1 cellular context compared by ENCODE assay signal in genomic region chr6:126076992-126077664, GRCh38.
TF ChIP-seq lines count a peak whose summit lies in the region.

No MANE protein-coding gene starts in this region.

TF ChIP-seq in HepG2, 621 proteins besides CTCF, POLR2A, EP300 and RAD21 (continued from another document and continues in another):
- TF ChIP-seq HMGA1 (CRISPR knock-in tag; conservative IDR thresholded peaks at IDR 0.05) (no peak), CSRNP1 (CRISPR knock-in tag; IDR thresholded peaks at IDR 0.05) (no peak), RFX5 (IDR thresholded peaks at IDR 0.05; ENCODE audit: low read depth, low read length) (no peak), ARNT2 (CRISPR knock-in tag; IDR thresholded peaks at IDR 0.05; ENCODE audit: low read depth) (no peak), ZNF451 (CRISPR knock-in tag; IDR thresholded peaks at IDR 0.05) (no peak), MED13 (CRISPR knock-in tag; IDR thresholded peaks at IDR 0.05) (no peak), NFKB2 (CRISPR knock-in tag; IDR thresholded peaks at IDR 0.05; ENCODE audit: borderline replicate concordance) (no peak), ZNF562 (CRISPR knock-in tag; IDR thresholded peaks at IDR 0.05; ENCODE audit: borderline replicate concordance) (no peak), AFF4 (CRISPR knock-in tag; IDR thresholded peaks at IDR 0.05) (no peak), CENPBD1 (CRISPR knock-in tag; IDR thresholded peaks at IDR 0.05; ENCODE audit: borderline replicate concordance, low read depth) (no peak), CC2D1A (CRISPR knock-in tag; IDR thresholded peaks at IDR 0.05) (no peak), YY1 (IDR thresholded peaks at IDR 0.05; ENCODE audit: insufficient read depth, insufficient replicate concordance, low read depth, low read length) (no peak), ZNF773 (CRISPR knock-in tag; IDR thresholded peaks at IDR 0.05; ENCODE audit: borderline replicate concordance) (no peak), SATB2 (CRISPR knock-in tag; IDR thresholded peaks at IDR 0.05) (no peak), ZSCAN25 (CRISPR knock-in tag; IDR thresholded peaks at IDR 0.05) (no peak), BCLAF1 (IDR thresholded peaks at IDR 0.05) (no peak), RFXAP (CRISPR knock-in tag; IDR thresholded peaks at IDR 0.05; ENCODE audit: borderline replicate concordance) (no peak), ZNF703 (CRISPR knock-in tag; IDR thresholded peaks at IDR 0.05; ENCODE audit: borderline replicate concordance) (no peak), ZBTB14 (CRISPR knock-in tag; IDR thresholded peaks at IDR 0.05) (no peak), MXD4 (CRISPR knock-in tag; IDR thresholded peaks at IDR 0.05) (no peak), ASH2L (IDR thresholded peaks at IDR 0.05; ENCODE audit: insufficient read length, low read depth, low read length) (no peak), DRAP1 (CRISPR knock-in tag; IDR thresholded peaks at IDR 0.05) (no peak), ZNF724P (CRISPR knock-in tag; IDR thresholded peaks at IDR 0.05; ENCODE audit: borderline replicate concordance) (no peak), ZBTB49 (CRISPR knock-in tag; IDR thresholded peaks at IDR 0.05; ENCODE audit: borderline replicate concordance) (no peak), ATF7-NPFF (CRISPR knock-in tag; IDR thresholded peaks at IDR 0.05; ENCODE audit: low read depth) (no peak), SETDB1 (CRISPR knock-in tag; IDR thresholded peaks at IDR 0.05; ENCODE audit: borderline replicate concordance) (no peak), IRX3 (CRISPR knock-in tag; IDR thresholded peaks at IDR 0.05; ENCODE audit: borderline replicate concordance, low read depth) (0 out of 2 replicates have a peak, but pooled peaks have one; percentile 50), NR2F2 (IDR thresholded peaks at IDR 0.05; ENCODE audit: borderline replicate concordance, low read depth) (no peak), CHD2 (IDR thresholded peaks at IDR 0.05; ENCODE audit: low read depth, low read length) (no peak), ZGPAT (CRISPR knock-in tag; IDR thresholded peaks at IDR 0.05) (no peak), ZNF354B (CRISPR knock-in tag; IDR thresholded peaks at IDR 0.05) (0 out of 2 replicates have a peak, but pooled peaks have one; percentile 19), NCOA5 (CRISPR knock-in tag; IDR thresholded peaks at IDR 0.05) (no peak), U2AF1 (optimal IDR thresholded peaks at IDR 0.05; ENCODE audit: low read depth, low read length) (no peak), ATF7 (IDR thresholded peaks at IDR 0.05) (no peak), ATF7 (CRISPR knock-in tag; IDR thresholded peaks at IDR 0.05) (no peak), CHD4 (IDR thresholded peaks at IDR 0.05; ENCODE audit: borderline replicate concordance, low read length) (no peak), GPBP1L1 (CRISPR knock-in tag; IDR thresholded peaks at IDR 0.05) (no peak), MTERF4 (CRISPR knock-in tag; IDR thresholded peaks at IDR 0.05) (no peak), RORA (CRISPR knock-in tag; IDR thresholded peaks at IDR 0.05) (no peak), ZFX (CRISPR knock-in tag; IDR thresholded peaks at IDR 0.05; ENCODE audit: low read depth) (no peak), BRCA1 (CRISPR knock-in tag; IDR thresholded peaks at IDR 0.05) (no peak), HINFP (CRISPR knock-in tag; IDR thresholded peaks at IDR 0.05; ENCODE audit: low read depth) (no peak), MTA3 (CRISPR knock-in tag; IDR thresholded peaks at IDR 0.05) (no peak), FOXA3 (CRISPR knock-in tag; IDR thresholded peaks at IDR 0.05) (peak; percentile 83)
